In the genomic region with DNA sequence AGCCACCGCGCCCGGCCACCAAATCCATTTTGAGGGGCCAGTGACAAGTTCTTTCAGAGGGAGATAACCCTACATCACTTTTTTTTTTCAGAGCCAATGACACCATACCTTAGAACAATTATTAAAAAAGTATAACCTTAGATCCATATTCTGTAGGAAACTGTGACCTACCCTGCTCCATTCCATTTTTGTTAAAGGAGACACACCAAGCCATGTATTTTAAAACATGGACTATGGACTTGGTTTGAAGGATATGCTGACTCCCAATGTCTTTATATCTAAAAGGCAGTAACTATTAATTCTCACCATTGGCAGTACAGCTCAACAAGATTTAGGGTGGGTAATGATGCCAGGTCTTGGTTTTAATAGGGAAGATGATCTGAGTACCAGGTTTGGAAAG, we compare ENCODE assay signal across 8 cellular contexts. TPM values are rescaled to one million over a fixed set of nuclear protein-coding genes. Genes with fewer than 3 reads are reported as not detected.
A peak's percentile ranks its signal among the peaks of the same experiment; 100 is the strongest.
DNase-seq lines count a peak whose midpoint lies in the region; ATAC-seq and TF ChIP-seq lines count a peak whose summit lies in the region.

No MANE protein-coding gene starts in this region.

- no peaks in the 10 kb centered on the region for H3F3A ChIP-seq in Loucy (ENCODE audit: low read depth)

- peak overlapping the region; percentile 92 for H3K4me3 Mint-ChIP-seq in nephron

- H3K27me3 ChIP-seq in BE2C: no peaks in the 10 kb centered on the region
- H3K27me3 ChIP-seq in Loucy (ENCODE audit: insufficient read depth, low read length, poor library complexity, severe bottlenecking): no peaks in the 10 kb centered on the region
- no peaks in the 10 kb centered on the region for H3K27me3 ChIP-seq in ectodermal cell (ENCODE audit: control insufficient read depth, insufficient read depth, low read length, poor library complexity, severe bottlenecking)

- peak overlapping the region; percentile 66 to 92 (median 85) for H3K27ac Mint-ChIP-seq in nephron

- peaks cover 27% of the 10 kb centered on the region for H3K36me3 Mint-ChIP-seq in nephron (ENCODE audit: low read depth)

- no peak overlapping the region for H2AFZ ChIP-seq in Loucy (ENCODE audit: low read length)

- H3K79me2 ChIP-seq in Loucy (ENCODE audit: insufficient read depth, low read length): peaks cover 37% of the 10 kb centered on the region

- H4K20me1 ChIP-seq in Loucy (ENCODE audit: insufficient read depth, low read length, poor library complexity, severe bottlenecking): peaks cover 10% of the 10 kb centered on the region

- H3K9me3 ChIP-seq in BE2C: no peaks in the 10 kb centered on the region
- H3K9me3 ChIP-seq in Loucy (ENCODE audit: insufficient read depth, low read depth, low read length): no peaks in the 10 kb centered on the region
- H3K9me3 ChIP-seq in ectodermal cell (ENCODE audit: control insufficient read depth, low read length): no peaks in the 10 kb centered on the region

- H3K9me2 ChIP-seq in Loucy (replicated peaks; ENCODE audit: low read depth, low read length): no peaks in the 10 kb centered on the region

- H3K36me3 ChIP-seq in BE2C (peaks cover 14% of the 10 kb centered on the region), Loucy (ENCODE audit: insufficient read depth, low read length) (peaks cover 6% of the 10 kb centered on the region; the same call in 1 of the 2 replicates), ectodermal cell (ENCODE audit: control insufficient read depth, insufficient read depth, low read length) (peaks cover 12% of the 10 kb centered on the region)

- DNase-seq in BE2C (no peak), GM20000 (ENCODE audit: low spot score) (no peak), activated gamma-delta T cell treated with Interleukin-2 at 50 U/mL for 16 hours (no peak)

- H3K4me3 ChIP-seq in BE2C (ENCODE audit: low read depth, low read length) (peak overlapping the region; percentile 71), Loucy (ENCODE audit: low read length, poor library complexity, severe bottlenecking) (peak overlapping the region; percentile 78), ectodermal cell (ENCODE audit: insufficient read depth, low read depth, low read length) (peak overlapping the region; percentile 62)

- H3K4me1 ChIP-seq in BE2C (peaks cover 6% of the 10 kb centered on the region), Loucy (ENCODE audit: insufficient read depth, low read length, poor library complexity, severe bottlenecking) (peaks cover 30% of the 10 kb centered on the region), ectodermal cell (ENCODE audit: control insufficient read depth, insufficient read depth, low read length) (no peaks in the 10 kb centered on the region)

- H3K4me2 ChIP-seq in Loucy (ENCODE audit: low read depth, low read length, poor library complexity, severe bottlenecking): peak overlapping the region; percentile 90

- TF ChIP-seq CTCF in BE2C (IDR thresholded peaks at IDR 0.05; ENCODE audit: low read depth, low read length) (no peak), Loucy (conservative IDR thresholded peaks at IDR 0.05; ENCODE audit: low read length) (no peak), nephron (IDR thresholded peaks at IDR 0.05; ENCODE audit: unreplicated experiment in 3 of 3) (no peak), GM20000 (IDR thresholded peaks at IDR 0.05; ENCODE audit: extremely low read depth, missing control alignments) (no peak)

- H3K27me3 Mint-ChIP-seq in nephron (ENCODE audit: low read depth): no peaks in the 10 kb centered on the region

- peak overlapping the region; percentile 93 for H3K9ac ChIP-seq in Loucy (ENCODE audit: low read depth, low read length, poor library complexity, severe bottlenecking)

- H3K9me3 Mint-ChIP-seq in nephron: no peaks in the 10 kb centered on the region

- peaks cover 31% of the 10 kb centered on the region for H3K4me1 Mint-ChIP-seq in nephron

- ATAC-seq in HG02759 (IDR thresholded peaks at IDR 0.05; ENCODE audit: unreplicated experiment): no peak
- no peak for ATAC-seq in GM19395 (IDR thresholded peaks at IDR 0.05; ENCODE audit: unreplicated experiment)

- no peak overlapping the region for H3K27ac ChIP-seq in ectodermal cell (ENCODE audit: insufficient read depth, low read depth, low read length, poor library complexity, severe bottlenecking)

- WGBS in ectodermal cell, 2 experiments: 86 to 88% methylated on average over 3 of the region's 3 CpGs

RNA-seq across cellular contexts. Expression of gene GSK3A, which starts 1.1 kb away (rescaled TPM):
- polyA plus RNA-seq in BE2C (2012; ENCODE audit: insufficient read depth, insufficient read length, low read depth): 88.2 TPM
- 76.0 TPM for polyA plus RNA-seq in ectodermal cell (2013, experiment 1 of 4)
- 68.8 TPM for polyA plus RNA-seq in ectodermal cell (2013, experiment 2 of 4)
- 52.0 TPM for polyA plus RNA-seq in ectodermal cell (2013, experiment 3 of 4)
- polyA plus RNA-seq in ectodermal cell (2013, experiment 4 of 4): 65.0 TPM

RNA-seq across cellular contexts. Expression of gene ERF, which starts 13.6 kb away (rescaled TPM):
- 162 TPM for polyA plus RNA-seq in BE2C (2012; ENCODE audit: insufficient read depth, insufficient read length, low read depth)
- polyA plus RNA-seq in ectodermal cell (2013, experiment 1 of 4): 109 TPM
- 110 TPM for polyA plus RNA-seq in ectodermal cell (2013, experiment 2 of 4)
- 77.2 TPM for polyA plus RNA-seq in ectodermal cell (2013, experiment 3 of 4)
- polyA plus RNA-seq in ectodermal cell (2013, experiment 4 of 4): 87.1 TPM

RNA-seq across cellular contexts. Expression of gene ZNF526, which starts 21.2 kb away (rescaled TPM):
- polyA plus RNA-seq in BE2C (2012; ENCODE audit: insufficient read depth, insufficient read length, low read depth): 16.0 TPM
- polyA plus RNA-seq in ectodermal cell (2013, experiment 1 of 4): 12.2 TPM
- polyA plus RNA-seq in ectodermal cell (2013, experiment 2 of 4): 14.6 TPM
- 11.6 TPM for polyA plus RNA-seq in ectodermal cell (2013, experiment 3 of 4)
- 12.6 TPM for polyA plus RNA-seq in ectodermal cell (2013, experiment 4 of 4)

RNA-seq across cellular contexts. Expression of gene DEDD2, which starts 23.8 kb away (rescaled TPM):
- polyA plus RNA-seq in BE2C (2012; ENCODE audit: insufficient read depth, insufficient read length, low read depth): 43.1 TPM
- polyA plus RNA-seq in ectodermal cell (2013, experiment 1 of 4): 36.7 TPM
- 29.3 TPM for polyA plus RNA-seq in ectodermal cell (2013, experiment 2 of 4)
- 27.1 TPM for polyA plus RNA-seq in ectodermal cell (2013, experiment 3 of 4)
- polyA plus RNA-seq in ectodermal cell (2013, experiment 4 of 4): 30.2 TPM

RNA-seq across cellular contexts. Expression of gene CIC, which starts 27.8 kb away (rescaled TPM):
- 101 TPM for polyA plus RNA-seq in BE2C (2012; ENCODE audit: insufficient read depth, insufficient read length, low read depth)
- polyA plus RNA-seq in ectodermal cell (2013, experiment 1 of 4): 73.7 TPM
- polyA plus RNA-seq in ectodermal cell (2013, experiment 2 of 4): 80.8 TPM
- 61.1 TPM for polyA plus RNA-seq in ectodermal cell (2013, experiment 3 of 4)
- polyA plus RNA-seq in ectodermal cell (2013, experiment 4 of 4): 66.8 TPM
